Comparison of ENCODE assay signal across 2 cellular contexts in the genomic region with DNA sequence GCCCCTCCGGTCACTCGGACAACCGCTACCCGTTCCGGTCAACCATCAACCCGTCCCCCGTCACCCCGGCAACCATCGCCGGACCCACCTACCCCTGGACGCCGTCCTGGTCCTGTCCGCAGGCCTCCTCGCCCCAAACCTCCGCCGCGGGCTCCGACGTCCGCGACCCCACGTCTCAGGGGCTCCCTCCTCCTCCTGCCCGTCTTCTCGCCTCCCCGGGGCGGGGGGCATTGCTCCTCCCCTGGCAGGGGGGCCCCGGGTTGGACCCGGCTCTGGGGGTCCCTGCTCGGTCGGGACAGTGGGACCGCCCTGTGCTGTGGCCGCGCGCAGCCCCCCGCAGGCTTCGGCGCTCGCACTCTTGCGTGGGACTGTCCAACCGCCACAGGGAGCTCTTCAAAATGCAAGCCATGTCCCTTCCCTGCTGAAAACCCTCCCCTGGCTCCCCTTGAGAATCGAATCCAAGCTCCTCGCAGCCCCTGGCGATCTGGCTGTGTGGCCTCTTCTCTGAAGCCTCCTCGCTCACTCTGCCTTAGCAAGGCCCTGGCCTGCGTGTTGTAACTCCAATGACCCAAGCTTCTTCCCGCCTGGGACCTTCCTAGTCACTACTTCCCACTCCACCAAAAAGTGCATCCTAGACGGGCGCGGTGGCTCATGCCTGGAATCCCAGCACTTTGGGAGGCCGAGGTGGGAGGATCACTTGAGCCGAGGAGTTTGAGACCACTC.
TF ChIP-seq lines count a peak whose summit lies in the region.

No MANE protein-coding gene starts in this region.

TF ChIP-seq in K562, 482 proteins besides CTCF, POLR2A, EP300 and RAD21 (continues in another document):
- TF ChIP-seq SREBF2 (CRISPR knock-in tag; IDR thresholded peaks at IDR 0.05) (no peak), XRCC5 (IDR thresholded peaks at IDR 0.05; ENCODE audit: low read depth, low read length) (no peak), ZNF707 (CRISPR knock-in tag; conservative IDR thresholded peaks at IDR 0.05) (no peak), RUNX1 (IDR thresholded peaks at IDR 0.05; ENCODE audit: low read depth) (no peak), GABPA (tag; conservative IDR thresholded peaks at IDR 0.05; ENCODE audit: low read depth) (0 out of 2 replicates have a peak, but pooled peaks have one; percentile 4), SLC30A9 (CRISPR knock-in tag; IDR thresholded peaks at IDR 0.05) (no peak), ZSCAN32 (CRISPR knock-in tag; IDR thresholded peaks at IDR 0.05) (no peak), ZBTB9 (CRISPR knock-in tag; IDR thresholded peaks at IDR 0.05) (no peak), ZNF239 (CRISPR knock-in tag; IDR thresholded peaks at IDR 0.05) (no peak), ZNF77 (CRISPR knock-in tag; IDR thresholded peaks at IDR 0.05) (no peak), ATF1 (CRISPR knock-in tag; IDR thresholded peaks at IDR 0.05) (no peak), ATF1 (tag; IDR thresholded peaks at IDR 0.05) (0 out of 2 replicates have a peak, but pooled peaks have one; percentile 24), NR4A1 (CRISPR knock-in tag; IDR thresholded peaks at IDR 0.05) (no peak), NR4A1 (tag; IDR thresholded peaks at IDR 0.05) (no peak)
- TF ChIP-seq, protein P1, sequence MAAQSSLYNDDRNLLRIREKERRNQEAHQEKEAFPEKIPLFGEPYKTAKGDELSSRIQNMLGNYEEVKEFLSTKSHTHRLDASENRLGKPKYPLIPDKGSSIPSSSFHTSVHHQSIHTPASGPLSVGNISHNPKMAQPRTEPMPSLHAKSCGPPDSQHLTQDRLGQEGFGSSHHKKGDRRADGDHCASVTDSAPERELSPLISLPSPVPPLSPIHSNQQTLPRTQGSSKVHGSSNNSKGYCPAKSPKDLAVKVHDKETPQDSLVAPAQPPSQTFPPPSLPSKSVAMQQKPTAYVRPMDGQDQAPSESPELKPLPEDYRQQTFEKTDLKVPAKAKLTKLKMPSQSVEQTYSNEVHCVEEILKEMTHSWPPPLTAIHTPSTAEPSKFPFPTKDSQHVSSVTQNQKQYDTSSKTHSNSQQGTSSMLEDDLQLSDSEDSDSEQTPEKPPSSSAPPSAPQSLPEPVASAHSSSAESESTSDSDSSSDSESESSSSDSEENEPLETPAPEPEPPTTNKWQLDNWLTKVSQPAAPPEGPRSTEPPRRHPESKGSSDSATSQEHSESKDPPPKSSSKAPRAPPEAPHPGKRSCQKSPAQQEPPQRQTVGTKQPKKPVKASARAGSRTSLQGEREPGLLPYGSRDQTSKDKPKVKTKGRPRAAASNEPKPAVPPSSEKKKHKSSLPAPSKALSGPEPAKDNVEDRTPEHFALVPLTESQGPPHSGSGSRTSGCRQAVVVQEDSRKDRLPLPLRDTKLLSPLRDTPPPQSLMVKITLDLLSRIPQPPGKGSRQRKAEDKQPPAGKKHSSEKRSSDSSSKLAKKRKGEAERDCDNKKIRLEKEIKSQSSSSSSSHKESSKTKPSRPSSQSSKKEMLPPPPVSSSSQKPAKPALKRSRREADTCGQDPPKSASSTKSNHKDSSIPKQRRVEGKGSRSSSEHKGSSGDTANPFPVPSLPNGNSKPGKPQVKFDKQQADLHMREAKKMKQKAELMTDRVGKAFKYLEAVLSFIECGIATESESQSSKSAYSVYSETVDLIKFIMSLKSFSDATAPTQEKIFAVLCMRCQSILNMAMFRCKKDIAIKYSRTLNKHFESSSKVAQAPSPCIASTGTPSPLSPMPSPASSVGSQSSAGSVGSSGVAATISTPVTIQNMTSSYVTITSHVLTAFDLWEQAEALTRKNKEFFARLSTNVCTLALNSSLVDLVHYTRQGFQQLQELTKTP (IDR thresholded peaks at IDR 0.05; ENCODE audit: low read depth in 1 of 2, partially characterized antibody in 2 of 2), result no peak
- TF ChIP-seq, protein P2, sequence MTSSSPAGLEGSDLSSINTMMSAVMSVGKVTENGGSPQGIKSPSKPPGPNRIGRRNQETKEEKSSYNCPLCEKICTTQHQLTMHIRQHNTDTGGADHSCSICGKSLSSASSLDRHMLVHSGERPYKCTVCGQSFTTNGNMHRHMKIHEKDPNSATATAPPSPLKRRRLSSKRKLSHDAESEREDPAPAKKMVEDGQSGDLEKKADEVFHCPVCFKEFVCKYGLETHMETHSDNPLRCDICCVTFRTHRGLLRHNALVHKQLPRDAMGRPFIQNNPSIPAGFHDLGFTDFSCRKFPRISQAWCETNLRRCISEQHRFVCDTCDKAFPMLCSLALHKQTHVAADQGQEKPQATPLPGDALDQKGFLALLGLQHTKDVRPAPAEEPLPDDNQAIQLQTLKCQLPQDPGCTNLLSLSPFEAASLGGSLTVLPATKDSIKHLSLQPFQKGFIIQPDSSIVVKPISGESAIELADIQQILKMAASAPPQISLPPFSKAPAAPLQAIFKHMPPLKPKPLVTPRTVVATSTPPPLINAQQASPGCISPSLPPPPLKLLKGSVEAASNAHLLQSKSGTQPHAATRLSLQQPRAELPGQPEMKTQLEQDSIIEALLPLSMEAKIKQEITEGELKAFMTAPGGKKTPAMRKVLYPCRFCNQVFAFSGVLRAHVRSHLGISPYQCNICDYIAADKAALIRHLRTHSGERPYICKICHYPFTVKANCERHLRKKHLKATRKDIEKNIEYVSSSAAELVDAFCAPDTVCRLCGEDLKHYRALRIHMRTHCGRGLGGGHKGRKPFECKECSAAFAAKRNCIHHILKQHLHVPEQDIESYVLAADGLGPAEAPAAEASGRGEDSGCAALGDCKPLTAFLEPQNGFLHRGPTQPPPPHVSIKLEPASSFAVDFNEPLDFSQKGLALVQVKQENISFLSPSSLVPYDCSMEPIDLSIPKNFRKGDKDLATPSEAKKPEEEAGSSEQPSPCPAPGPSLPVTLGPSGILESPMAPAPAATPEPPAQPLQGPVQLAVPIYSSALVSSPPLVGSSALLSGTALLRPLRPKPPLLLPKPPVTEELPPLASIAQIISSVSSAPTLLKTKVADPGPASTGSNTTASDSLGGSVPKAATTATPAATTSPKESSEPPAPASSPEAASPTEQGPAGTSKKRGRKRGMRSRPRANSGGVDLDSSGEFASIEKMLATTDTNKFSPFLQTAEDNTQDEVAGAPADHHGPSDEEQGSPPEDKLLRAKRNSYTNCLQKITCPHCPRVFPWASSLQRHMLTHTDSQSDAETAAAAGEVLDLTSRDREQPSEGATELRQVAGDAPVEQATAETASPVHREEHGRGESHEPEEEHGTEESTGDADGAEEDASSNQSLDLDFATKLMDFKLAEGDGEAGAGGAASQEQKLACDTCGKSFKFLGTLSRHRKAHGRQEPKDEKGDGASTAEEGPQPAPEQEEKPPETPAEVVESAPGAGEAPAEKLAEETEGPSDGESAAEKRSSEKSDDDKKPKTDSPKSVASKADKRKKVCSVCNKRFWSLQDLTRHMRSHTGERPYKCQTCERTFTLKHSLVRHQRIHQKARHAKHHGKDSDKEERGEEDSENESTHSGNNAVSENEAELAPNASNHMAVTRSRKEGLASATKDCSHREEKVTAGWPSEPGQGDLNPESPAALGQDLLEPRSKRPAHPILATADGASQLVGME (CRISPR knock-in tag; IDR thresholded peaks at IDR 0.05), result 0 out of 2 replicates have a peak, but pooled peaks have one; percentile 70

TF ChIP-seq in HepG2, 621 proteins besides CTCF, POLR2A, EP300 and RAD21:
- TF ChIP-seq, protein P3, sequence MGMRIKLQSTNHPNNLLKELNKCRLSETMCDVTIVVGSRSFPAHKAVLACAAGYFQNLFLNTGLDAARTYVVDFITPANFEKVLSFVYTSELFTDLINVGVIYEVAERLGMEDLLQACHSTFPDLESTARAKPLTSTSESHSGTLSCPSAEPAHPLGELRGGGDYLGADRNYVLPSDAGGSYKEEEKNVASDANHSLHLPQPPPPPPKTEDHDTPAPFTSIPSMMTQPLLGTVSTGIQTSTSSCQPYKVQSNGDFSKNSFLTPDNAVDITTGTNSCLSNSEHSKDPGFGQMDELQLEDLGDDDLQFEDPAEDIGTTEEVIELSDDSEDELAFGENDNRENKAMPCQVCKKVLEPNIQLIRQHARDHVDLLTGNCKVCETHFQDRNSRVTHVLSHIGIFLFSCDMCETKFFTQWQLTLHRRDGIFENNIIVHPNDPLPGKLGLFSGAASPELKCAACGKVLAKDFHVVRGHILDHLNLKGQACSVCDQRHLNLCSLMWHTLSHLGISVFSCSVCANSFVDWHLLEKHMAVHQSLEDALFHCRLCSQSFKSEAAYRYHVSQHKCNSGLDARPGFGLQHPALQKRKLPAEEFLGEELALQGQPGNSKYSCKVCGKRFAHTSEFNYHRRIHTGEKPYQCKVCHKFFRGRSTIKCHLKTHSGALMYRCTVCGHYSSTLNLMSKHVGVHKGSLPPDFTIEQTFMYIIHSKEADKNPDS (CRISPR knock-in tag; IDR thresholded peaks at IDR 0.05), result 0 out of 2 replicates have a peak, but pooled peaks have one; percentile 41
- TF ChIP-seq ZNF143 (CRISPR knock-in tag; IDR thresholded peaks at IDR 0.05) (peak; percentile 53; the same call in 1 of the 2 replicates), RXRA (CRISPR knock-in tag; IDR thresholded peaks at IDR 0.05) (0 out of 2 replicates have a peak, but pooled peaks have one; percentile 13), MAFK (conservative IDR thresholded peaks at IDR 0.05 in 1 of 2, IDR thresholded peaks at IDR 0.05 in 1 of 2; ENCODE audit: low read length in 2 of 2) (no peak), IKZF5 (CRISPR knock-in tag; IDR thresholded peaks at IDR 0.05) (0 out of 2 replicates have a peak, but pooled peaks have one; percentile 3), AGO2 (optimal IDR thresholded peaks at IDR 0.05; ENCODE audit: low read depth, low read length) (peak; percentile 17), HNRNPLL (IDR thresholded peaks at IDR 0.05; ENCODE audit: low read depth, low read length, poor library complexity, severe bottlenecking) (peak; percentile 14), ZBTB26 (CRISPR knock-in tag; IDR thresholded peaks at IDR 0.05; ENCODE audit: borderline replicate concordance) (no peak), ZNF253 (CRISPR knock-in tag; IDR thresholded peaks at IDR 0.05; ENCODE audit: borderline replicate concordance) (peak; percentile 24; the same call in 1 of the 2 replicates), ZNF605 (CRISPR knock-in tag; IDR thresholded peaks at IDR 0.05) (peak; percentile 56; the same call in 1 of the 2 replicates)
- TF ChIP-seq, protein P4, sequence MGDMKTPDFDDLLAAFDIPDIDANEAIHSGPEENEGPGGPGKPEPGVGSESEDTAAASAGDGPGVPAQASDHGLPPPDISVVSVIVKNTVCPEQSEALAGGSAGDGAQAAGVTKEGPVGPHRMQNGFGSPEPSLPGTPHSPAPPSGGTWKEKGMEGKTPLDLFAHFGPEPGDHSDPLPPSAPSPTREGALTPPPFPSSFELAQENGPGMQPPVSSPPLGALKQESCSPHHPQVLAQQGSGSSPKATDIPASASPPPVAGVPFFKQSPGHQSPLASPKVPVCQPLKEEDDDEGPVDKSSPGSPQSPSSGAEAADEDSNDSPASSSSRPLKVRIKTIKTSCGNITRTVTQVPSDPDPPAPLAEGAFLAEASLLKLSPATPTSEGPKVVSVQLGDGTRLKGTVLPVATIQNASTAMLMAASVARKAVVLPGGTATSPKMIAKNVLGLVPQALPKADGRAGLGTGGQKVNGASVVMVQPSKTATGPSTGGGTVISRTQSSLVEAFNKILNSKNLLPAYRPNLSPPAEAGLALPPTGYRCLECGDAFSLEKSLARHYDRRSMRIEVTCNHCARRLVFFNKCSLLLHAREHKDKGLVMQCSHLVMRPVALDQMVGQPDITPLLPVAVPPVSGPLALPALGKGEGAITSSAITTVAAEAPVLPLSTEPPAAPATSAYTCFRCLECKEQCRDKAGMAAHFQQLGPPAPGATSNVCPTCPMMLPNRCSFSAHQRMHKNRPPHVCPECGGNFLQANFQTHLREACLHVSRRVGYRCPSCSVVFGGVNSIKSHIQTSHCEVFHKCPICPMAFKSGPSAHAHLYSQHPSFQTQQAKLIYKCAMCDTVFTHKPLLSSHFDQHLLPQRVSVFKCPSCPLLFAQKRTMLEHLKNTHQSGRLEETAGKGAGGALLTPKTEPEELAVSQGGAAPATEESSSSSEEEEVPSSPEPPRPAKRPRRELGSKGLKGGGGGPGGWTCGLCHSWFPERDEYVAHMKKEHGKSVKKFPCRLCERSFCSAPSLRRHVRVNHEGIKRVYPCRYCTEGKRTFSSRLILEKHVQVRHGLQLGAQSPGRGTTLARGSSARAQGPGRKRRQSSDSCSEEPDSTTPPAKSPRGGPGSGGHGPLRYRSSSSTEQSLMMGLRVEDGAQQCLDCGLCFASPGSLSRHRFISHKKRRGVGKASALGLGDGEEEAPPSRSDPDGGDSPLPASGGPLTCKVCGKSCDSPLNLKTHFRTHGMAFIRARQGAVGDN (CRISPR knock-in tag; IDR thresholded peaks at IDR 0.05), result peak; percentile 47; the same call in 1 of the 2 replicates
TF ChIP-seq in HepG2: peak in this region for 9.
